8 cellular contexts compared by ENCODE assay signal in the genomic region with DNA sequence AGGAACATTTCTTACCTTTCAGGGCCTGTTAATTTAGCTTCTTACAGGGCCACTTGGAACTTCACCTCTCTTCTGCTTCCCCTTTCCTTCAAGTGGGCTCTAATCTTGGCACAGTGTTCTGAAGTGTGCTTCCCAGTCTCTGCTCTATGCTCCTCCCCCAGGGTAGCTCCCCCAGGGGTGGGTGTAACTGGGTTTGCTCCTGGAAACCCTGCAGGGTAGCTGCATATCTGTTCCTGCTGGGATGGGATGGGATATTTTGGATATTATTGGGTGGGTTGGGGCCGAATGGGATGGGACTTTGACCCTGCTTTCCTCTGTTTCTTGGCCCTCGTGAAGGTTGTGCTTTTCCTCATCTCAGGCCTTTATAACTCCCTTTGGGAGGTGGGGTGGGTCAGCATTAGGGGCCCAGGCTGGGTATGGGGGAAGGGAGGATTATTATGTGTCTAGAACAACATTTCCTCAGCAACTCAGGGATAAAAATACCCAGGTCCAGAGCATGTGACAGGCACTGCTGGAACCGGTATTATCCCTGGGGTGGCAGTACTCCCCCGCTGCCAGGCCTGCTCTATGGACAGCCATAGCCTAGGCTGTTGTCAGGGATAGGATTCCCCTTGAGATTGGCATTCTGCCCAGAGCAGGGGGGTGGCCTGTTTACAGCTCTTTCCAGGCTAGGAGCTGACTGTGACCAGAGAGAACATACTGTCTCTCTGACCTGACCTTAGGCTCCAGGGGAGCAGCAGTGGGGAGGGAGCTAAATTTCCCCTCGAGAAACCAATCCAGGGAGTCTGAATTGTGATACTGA. TPM values are rescaled to one million over a fixed set of nuclear protein-coding genes. Genes with fewer than 3 reads are reported as not detected.
A peak's percentile ranks its signal among the peaks of the same experiment; 100 is the strongest.
DNase-seq lines count a peak whose midpoint lies in the region; ATAC-seq, FAIRE-seq and TF ChIP-seq lines count a peak whose summit lies in the region.

No MANE protein-coding gene starts in this region.

- no peak overlapping the region for H2AFZ ChIP-seq in keratinocyte (ENCODE audit: control insufficient read depth, low read length)

- no peaks in the 10 kb centered on the region for H3K27me3 ChIP-seq in body of pancreas
- H3K27me3 ChIP-seq in keratinocyte (ENCODE audit: control insufficient read depth, extremely low read depth, insufficient read depth, low read length) = no peaks in the 10 kb centered on the region

- H3K27ac ChIP-seq in body of pancreas (peak overlapping the region; percentile 7 to 93 (median 44)), keratinocyte (ENCODE audit: control insufficient read depth, insufficient read depth, low read length) (peak overlapping the region; percentile 93)

- ATAC-seq in body of pancreas (peak; percentile 22), HG02970 (IDR thresholded peaks at IDR 0.05; ENCODE audit: low FRiP score, unreplicated experiment) (no peak), HG03045 (IDR thresholded peaks at IDR 0.05; ENCODE audit: unreplicated experiment) (no peak), HG03280 (IDR thresholded peaks at IDR 0.05; ENCODE audit: unreplicated experiment) (no peak)
- no peak for ATAC-seq in stimulated activated memory B cell treated with anti-CD40 and anti-IgM and Interleukin-4, amounts not matched to agents 10 μg/mL and 1 μg/mL and 100 μg/mL, for 72 hours

- DNase-seq in G401 (ENCODE audit: low spot score) (peak; percentile 42), NCI-H446 treated with DMSO at 0.1 percent for 48 hours (lab: John Stamatoyannopoulos, UW) (peak; percentile 8), body of pancreas (peak; percentile 58 to 77 (median 72)), keratinocyte (ENCODE audit: low read depth, low spot score) (no peak)

- peak overlapping the region; percentile 54 for H3K27ac Mint-ChIP-seq in stimulated activated memory B cell treated with anti-CD40 and anti-IgM and Interleukin-4, amounts not matched to agents 10 μg/mL and 1 μg/mL and 100 μg/mL, for 72 hours

- in situ Hi-C loops in G401 (cut with HindIII; ENCODE audit: low sequenced_read_pairs) = no loop called here

- peaks cover 2% of the 10 kb centered on the region for H3K9me1 ChIP-seq in keratinocyte (ENCODE audit: control insufficient read depth, extremely low read depth, insufficient read depth, low read length)

- FAIRE-seq in keratinocyte (lab: Jason Lieb, UNC) = no peak

- H4K20me1 ChIP-seq in keratinocyte (ENCODE audit: control insufficient read depth, extremely low read depth, insufficient read depth, low read length) = peaks cover 16% of the 10 kb centered on the region

- H3K79me2 ChIP-seq in keratinocyte (ENCODE audit: control insufficient read depth, insufficient read depth, low read length) = peaks cover 79% of the 10 kb centered on the region

- H3K9me3 Mint-ChIP-seq in stimulated activated memory B cell treated with anti-CD40 and anti-IgM and Interleukin-4, amounts not matched to agents 10 μg/mL and 1 μg/mL and 100 μg/mL, for 72 hours = no peaks in the 10 kb centered on the region

- TF ChIP-seq CTCF in body of pancreas (IDR thresholded peaks at IDR 0.05) (no peak), keratinocyte (optimal IDR thresholded peaks at IDR 0.05 in 1 of 3, IDR thresholded peaks at IDR 0.05 in 1 of 3, conservative IDR thresholded peaks at IDR 0.05 in 1 of 3; ENCODE audit: extremely low read depth in 1 of 3, insufficient read depth in 2 of 3, low read length in 3 of 3) (no peak)

- H3K4me1 Mint-ChIP-seq in stimulated activated memory B cell treated with anti-CD40 and anti-IgM and Interleukin-4, amounts not matched to agents 10 μg/mL and 1 μg/mL and 100 μg/mL, for 72 hours = peaks cover 78% of the 10 kb centered on the region

- H3K4me3 ChIP-seq in body of pancreas = no peak overlapping the region
- H3K4me3 ChIP-seq in keratinocyte (ENCODE audit: control insufficient read depth in 2 of 3, extremely low read depth in 1 of 3, insufficient read depth in 2 of 3, low read depth in 1 of 3, low read length in 3 of 3) = peak overlapping the region; percentile 49 to 86 (median 72)

- H3K36me3 ChIP-seq in body of pancreas (replicated peaks in 1 of 2; ENCODE audit: insufficient read depth in 1 of 2, low read depth in 2 of 2) (peaks cover 0 to 13% of the 10 kb centered on the region in 2 donors), keratinocyte (ENCODE audit: control insufficient read depth in 2 of 2, extremely low read depth in 1 of 2, insufficient read depth in 2 of 2, low read length in 2 of 2) (peaks cover 23 to 54% of the 10 kb centered on the region in 2 experiments)

- peaks cover 66% of the 10 kb centered on the region for H3K4me1 ChIP-seq in body of pancreas
- H3K4me1 ChIP-seq in keratinocyte (ENCODE audit: control insufficient read depth, extremely low read depth, insufficient read depth, low read length) = peaks cover 62% of the 10 kb centered on the region

- 23% methylated on average over 5 of the region's 5 CpGs for WGBS in body of pancreas, 2 donors

- peak overlapping the region; percentile 64 for H3K9ac ChIP-seq in keratinocyte (ENCODE audit: control insufficient read depth, extremely low read depth, insufficient read depth, low read length)

- peak overlapping the region; percentile 67 for H3K4me2 ChIP-seq in keratinocyte (ENCODE audit: control insufficient read depth, extremely low read depth, insufficient read depth, low read depth, low read length)

- dilution Hi-C loops in keratinocyte (cut with MboI; ENCODE audit: extremely low pct_ligation_motif_present, low sequenced_read_pairs) = no loop called here

- no peaks in the 10 kb centered on the region for H3K9me3 ChIP-seq in body of pancreas
- no peaks in the 10 kb centered on the region for H3K9me3 ChIP-seq in keratinocyte (ENCODE audit: control insufficient read depth, low read depth, low read length)

- no peaks in the 10 kb centered on the region for H3K27me3 Mint-ChIP-seq in stimulated activated memory B cell treated with anti-CD40 and anti-IgM and Interleukin-4, amounts not matched to agents 10 μg/mL and 1 μg/mL and 100 μg/mL, for 72 hours

- H3K4me3 Mint-ChIP-seq in stimulated activated memory B cell treated with anti-CD40 and anti-IgM and Interleukin-4, amounts not matched to agents 10 μg/mL and 1 μg/mL and 100 μg/mL, for 72 hours = peak overlapping the region; percentile 35

- TF ChIP-seq POLR2A in body of pancreas (IDR thresholded peaks at IDR 0.05) = no peak

- intact Hi-C loops in body of pancreas (cut with DNase I) = no loop called here

- peaks cover 55% of the 10 kb centered on the region for H3K36me3 Mint-ChIP-seq in stimulated activated memory B cell treated with anti-CD40 and anti-IgM and Interleukin-4, amounts not matched to agents 10 μg/mL and 1 μg/mL and 100 μg/mL, for 72 hours

RNA-seq across cellular contexts. Expression of a gene that starts 5.0 kb away (rescaled TPM):
- total RNA-seq in G401 (2014; rRNA removed; shearing (Covaris generic)) = 19.5 and 21.3 TPM in 2 replicates
- total RNA-seq in body of pancreas = 10 to 100 TPM; 39.4 to 74.2 TPM
- 169 to 284 TPM (median 208 TPM) in 3 replicates for polyA plus RNA-seq in keratinocyte
- 179 TPM for polyA plus RNA-seq in keratinocyte (2011; ENCODE audit: low read depth)
- 112 TPM in 2 replicates for polyA plus RNA-seq in keratinocyte (2011; cell fraction: cytosol; rRNA removed)
- polyA plus RNA-seq in keratinocyte (2011; cell fraction: nucleus; rRNA removed) = 514 and 591 TPM in 2 replicates
- 152 and 178 TPM in 2 replicates for polyA plus RNA-seq in keratinocyte (2012; ENCODE audit: low replicate concordance)
- polyA minus RNA-seq in keratinocyte = 167 to 352 TPM (median 217 TPM) in 3 replicates
- polyA minus RNA-seq in keratinocyte (2011; cell fraction: cytosol; rRNA and poly(A)+ RNA removed) = 115 TPM
- 374 and 414 TPM in 2 replicates for polyA minus RNA-seq in keratinocyte (2011; cell fraction: nucleus; rRNA and poly(A)+ RNA removed)

RNA-seq across cellular contexts. Expression of a gene that starts 15.6 kb away (rescaled TPM):
- not detected in 2 replicates for total RNA-seq in G401 (2014; rRNA removed; shearing (Covaris generic))
- total RNA-seq in body of pancreas = 10 to 100 TPM in 1 of 2 donors, 1 to 10 TPM in 1; 7.0 to 43.5 TPM
- 11.1 to 18.0 TPM (median 12.5 TPM) in 3 replicates for polyA plus RNA-seq in keratinocyte
- 13.4 TPM for polyA plus RNA-seq in keratinocyte (2011; ENCODE audit: low read depth)
- 19.8 and 23.7 TPM in 2 replicates for polyA plus RNA-seq in keratinocyte (2011; cell fraction: cytosol; rRNA removed)
- 14.8 and 16.3 TPM in 2 replicates for polyA plus RNA-seq in keratinocyte (2011; cell fraction: nucleus; rRNA removed)
- 16.5 and 17.2 TPM in 2 replicates for polyA plus RNA-seq in keratinocyte (2012; ENCODE audit: low replicate concordance)
- 7.2 to 11.6 TPM (median 9.0 TPM) in 3 replicates for polyA minus RNA-seq in keratinocyte
- polyA minus RNA-seq in keratinocyte (2011; cell fraction: cytosol; rRNA and poly(A)+ RNA removed) = 13.8 TPM
- 3.0 and 7.2 TPM in 2 replicates for polyA minus RNA-seq in keratinocyte (2011; cell fraction: nucleus; rRNA and poly(A)+ RNA removed)

RNA-seq across cellular contexts. Expression of a gene that starts 48.1 kb away (rescaled TPM):
- 54.5 and 65.0 TPM in 2 replicates for total RNA-seq in G401 (2014; rRNA removed; shearing (Covaris generic))
- total RNA-seq in body of pancreas = 10 to 100 TPM; 15.8 to 34.2 TPM
- 20.7 to 49.4 TPM (median 42.3 TPM) in 3 replicates for polyA plus RNA-seq in keratinocyte
- 23.4 TPM for polyA plus RNA-seq in keratinocyte (2011; ENCODE audit: low read depth)
- polyA plus RNA-seq in keratinocyte (2011; cell fraction: cytosol; rRNA removed) = 40.7 and 53.0 TPM in 2 replicates
- 25.2 and 26.8 TPM in 2 replicates for polyA plus RNA-seq in keratinocyte (2011; cell fraction: nucleus; rRNA removed)
- 44.3 and 74.9 TPM in 2 replicates for polyA plus RNA-seq in keratinocyte (2012; ENCODE audit: low replicate concordance)
- 5.7 to 20.2 TPM (median 7.7 TPM) in 3 replicates for polyA minus RNA-seq in keratinocyte
- polyA minus RNA-seq in keratinocyte (2011; cell fraction: cytosol; rRNA and poly(A)+ RNA removed) = 20.0 TPM
- 7.0 and 9.9 TPM in 2 replicates for polyA minus RNA-seq in keratinocyte (2011; cell fraction: nucleus; rRNA and poly(A)+ RNA removed)

RNA-seq across cellular contexts. Expression of a gene that starts 54.4 kb away (rescaled TPM):
- 22.5 and 25.2 TPM in 2 replicates for total RNA-seq in G401 (2014; rRNA removed; shearing (Covaris generic))
- 10 to 100 TPM in 1 of 2 donors, 1 to 10 TPM in 1; 5.4 to 10.9 TPM for total RNA-seq in body of pancreas
- 20.8 to 23.9 TPM (median 21.0 TPM) in 3 replicates for polyA plus RNA-seq in keratinocyte
- polyA plus RNA-seq in keratinocyte (2011; ENCODE audit: low read depth) = 3.6 TPM
- polyA plus RNA-seq in keratinocyte (2011; cell fraction: cytosol; rRNA removed) = 16.1 and 19.0 TPM in 2 replicates
- 20.9 and 21.5 TPM in 2 replicates for polyA plus RNA-seq in keratinocyte (2011; cell fraction: nucleus; rRNA removed)
- polyA plus RNA-seq in keratinocyte (2012; ENCODE audit: low replicate concordance) = 16.2 and 19.5 TPM in 2 replicates
- polyA minus RNA-seq in keratinocyte = 14.6 to 23.8 TPM (median 16.5 TPM) in 3 replicates
- polyA minus RNA-seq in keratinocyte (2011; cell fraction: cytosol; rRNA and poly(A)+ RNA removed) = 12.7 TPM
- 8.5 and 13.4 TPM in 2 replicates for polyA minus RNA-seq in keratinocyte (2011; cell fraction: nucleus; rRNA and poly(A)+ RNA removed)

Comparison
In these comparisons a context has a peak if more than half of its experiments do, and no peak if none do; other contexts are left out.
1. H3K4me3 ChIP-seq: peak in keratinocyte (3 of 3); none in body of pancreas (0 of 2).